Comparison of ENCODE assay signal across 8 cellular contexts in genomic region chr17:41665566-41666335, GRCh38. TPM values are rescaled to one million over a fixed set of nuclear protein-coding genes. Genes with fewer than 3 reads are reported as not detected.
A peak's percentile ranks its signal among the peaks of the same experiment; 100 is the strongest.
DNase-seq lines count a peak whose midpoint lies in the region; ATAC-seq, FAIRE-seq and TF ChIP-seq lines count a peak whose summit lies in the region.

No MANE protein-coding gene starts in this region.

- H3K27me3 ChIP-seq in keratinocyte (ENCODE audit: control insufficient read depth, extremely low read depth, insufficient read depth, low read length) = no peaks in the 10 kb centered on the region

- H2AFZ ChIP-seq in keratinocyte (ENCODE audit: control insufficient read depth, low read length) = peak overlapping the region; percentile 38

- no peaks in the 10 kb centered on the region for H4K20me1 ChIP-seq in keratinocyte (ENCODE audit: control insufficient read depth, extremely low read depth, insufficient read depth, low read length)

- no peaks in the 10 kb centered on the region for H3K36me3 ChIP-seq in keratinocyte (ENCODE audit: control insufficient read depth in 2 of 2, extremely low read depth in 1 of 2, insufficient read depth in 2 of 2, low read length in 2 of 2)

- peak overlapping the region; percentile 92 for H3K4me3 Mint-ChIP-seq in activated B cell treated with CpG ODN at 0.5 μM for 24 hours

- TF ChIP-seq CTCF in activated B cell treated with CpG ODN at 0.5 μM for 24 hours (IDR thresholded peaks at IDR 0.05) = peak; percentile 24
- peak; percentile 86 to 98 (median 96) for TF ChIP-seq CTCF in keratinocyte (optimal IDR thresholded peaks at IDR 0.05 in 1 of 3, IDR thresholded peaks at IDR 0.05 in 1 of 3, conservative IDR thresholded peaks at IDR 0.05 in 1 of 3; ENCODE audit: extremely low read depth in 1 of 3, insufficient read depth in 2 of 3, low read length in 3 of 3)

- H3K4me2 ChIP-seq in keratinocyte (ENCODE audit: control insufficient read depth, extremely low read depth, insufficient read depth, low read depth, low read length) = peak overlapping the region; percentile 86

- H3K9me3 ChIP-seq in keratinocyte (ENCODE audit: control insufficient read depth, low read depth, low read length) = no peaks in the 10 kb centered on the region

- H3K79me2 ChIP-seq in keratinocyte (ENCODE audit: control insufficient read depth, insufficient read depth, low read length) = no peaks in the 10 kb centered on the region

- peak; percentile 88 for DNase-seq in ACHN
- peak; percentile 22 for DNase-seq in NCI-H2196 treated with DMSO at 0.1 percent for 48 hours (lab: John Stamatoyannopoulos, UW; ENCODE audit: unreplicated experiment)
- DNase-seq in activated B cell treated with CpG ODN at 0.5 μM for 24 hours = peak; percentile 98
- DNase-seq in caudate nucleus (lab: John Stamatoyannopoulos, UW) = peak in 58 of 61 donors; percentile 27 to 90 (median 76)
- no peak for DNase-seq in keratinocyte (ENCODE audit: low read depth, low spot score)
- peak; percentile 86 to 90 (median 86) for DNase-seq in stimulated activated CD4-positive, alpha-beta T cell treated with anti-CD3 and anti-CD28 coated beads, Interleukin-12 subunit alpha, Interleukin-12 subunit beta, amount 100 ng/mL, for 48 hours (ENCODE audit: low read depth in 2 of 3, low spot score in 1 of 3)

- H3K27ac Mint-ChIP-seq in activated B cell treated with CpG ODN at 0.5 μM for 24 hours = peak overlapping the region; percentile 99

- peak; percentile 36 for FAIRE-seq in keratinocyte (lab: Jason Lieb, UNC)

- H3K4me3 ChIP-seq in keratinocyte (ENCODE audit: control insufficient read depth in 2 of 3, extremely low read depth in 1 of 3, insufficient read depth in 2 of 3, low read depth in 1 of 3, low read length in 3 of 3) = peak overlapping the region; percentile 32 to 59 (median 40)

- peak overlapping the region; percentile 85 for H3K9ac ChIP-seq in keratinocyte (ENCODE audit: control insufficient read depth, extremely low read depth, insufficient read depth, low read length)

- no peaks in the 10 kb centered on the region for H3K9me1 ChIP-seq in keratinocyte (ENCODE audit: control insufficient read depth, extremely low read depth, insufficient read depth, low read length)

- H3K36me3 Mint-ChIP-seq in activated B cell treated with CpG ODN at 0.5 μM for 24 hours (ENCODE audit: low read depth) = no peaks in the 10 kb centered on the region

- ATAC-seq in GM18868 (IDR thresholded peaks at IDR 0.05; ENCODE audit: unreplicated experiment) = peak; percentile 73
- ATAC-seq in HG03139 (IDR thresholded peaks at IDR 0.05; ENCODE audit: unreplicated experiment) = peak; percentile 53
- peak; percentile 75 for ATAC-seq in activated B cell treated with CpG ODN at 0.5 μM for 24 hours (ENCODE audit: low read depth)

- CTCF ChIA-PET in activated B cell treated with CpG ODN at 0.5 μM for 24 hours (lab: Charles Lee) = interaction anchor here (0.6 to 4.2 kb wide), 19 partner anchors 10 to 1311 kb away, joined by 3 to 72 read pairs (median 4); partner anchors contain the start of gene EIF1

- H3K27me3 Mint-ChIP-seq in activated B cell treated with CpG ODN at 0.5 μM for 24 hours = no peaks in the 10 kb centered on the region

- POLR2A ChIA-PET in activated B cell treated with CpG ODN at 0.5 μM for 24 hours (lab: Charles Lee) = interaction anchor here (0.5 to 6.4 kb wide), 21 partner anchors 12 to 1342 kb away, joined by 3 to 272 read pairs (median 4); partner anchors contain the start of genes EIF1 and SMARCE1

- H3K9me3 Mint-ChIP-seq in activated B cell treated with CpG ODN at 0.5 μM for 24 hours = no peaks in the 10 kb centered on the region

- H3K4me1 Mint-ChIP-seq in activated B cell treated with CpG ODN at 0.5 μM for 24 hours = peaks cover 40% of the 10 kb centered on the region

- in situ Hi-C loops in ACHN (cut with HindIII; ENCODE audit: low pct_ligation_motif_present, low pct_unique_long_range_greater_than_20kb, low sequenced_read_pairs) = no loop called here

- peaks cover 52% of the 10 kb centered on the region for H3K4me1 ChIP-seq in keratinocyte (ENCODE audit: control insufficient read depth, extremely low read depth, insufficient read depth, low read length)

- peak overlapping the region; percentile 72 for H3K27ac ChIP-seq in caudate nucleus (ENCODE audit: low read depth, low read length)
- H3K27ac ChIP-seq in keratinocyte (ENCODE audit: control insufficient read depth, insufficient read depth, low read length) = peak overlapping the region; percentile 90

- intact Hi-C loops in activated B cell treated with CpG ODN at 0.5 μM for 24 hours (cut with micrococcal nuclease) = loop anchor here (1.0 to 5.0 kb wide), 11 partner anchors 11 to 1448 kb away; partner anchors contain the start of genes EIF1, TOP2A and WIPF2

- dilution Hi-C loops in keratinocyte (cut with MboI; ENCODE audit: extremely low pct_ligation_motif_present, low sequenced_read_pairs) = no loop called here

RNA-seq across cellular contexts. Expression of gene EIF1, which starts 22.9 kb away (rescaled TPM):
- total RNA-seq in activated B cell treated with CpG ODN at 0.5 μM for 24 hours = 843 and 900 TPM in 2 replicates
- polyA plus RNA-seq in keratinocyte = 236 to 308 TPM (median 272 TPM) in 3 replicates
- 1,255 TPM for polyA plus RNA-seq in keratinocyte (2011; ENCODE audit: low read depth)
- polyA plus RNA-seq in keratinocyte (2011; cell fraction: cytosol; rRNA removed) = 367 and 580 TPM in 2 replicates
- 378 and 447 TPM in 2 replicates for polyA plus RNA-seq in keratinocyte (2011; cell fraction: nucleus; rRNA removed)
- 695 and 2,008 TPM in 2 replicates for polyA plus RNA-seq in keratinocyte (2012; ENCODE audit: low replicate concordance)
- 71.7 to 141 TPM (median 108 TPM) in 3 replicates for polyA minus RNA-seq in keratinocyte
- polyA minus RNA-seq in keratinocyte (2011; cell fraction: cytosol; rRNA and poly(A)+ RNA removed) = 100 TPM
- polyA minus RNA-seq in keratinocyte (2011; cell fraction: nucleus; rRNA and poly(A)+ RNA removed) = 71.1 and 103 TPM in 2 replicates

RNA-seq across cellular contexts. Expression of gene KRT17, which starts 41.4 kb away (rescaled TPM):
- not detected in 2 replicates for total RNA-seq in activated B cell treated with CpG ODN at 0.5 μM for 24 hours
- 6,440 to 12,579 TPM (median 8,666 TPM) in 3 replicates for polyA plus RNA-seq in keratinocyte
- 46,546 TPM for polyA plus RNA-seq in keratinocyte (2011; ENCODE audit: low read depth)
- 6,491 and 12,585 TPM in 2 replicates for polyA plus RNA-seq in keratinocyte (2011; cell fraction: cytosol; rRNA removed)
- 12,033 and 13,742 TPM in 2 replicates for polyA plus RNA-seq in keratinocyte (2011; cell fraction: nucleus; rRNA removed)
- 5,743 and 13,877 TPM in 2 replicates for polyA plus RNA-seq in keratinocyte (2012; ENCODE audit: low replicate concordance)
- polyA minus RNA-seq in keratinocyte = 5,137 to 9,087 TPM (median 7,073 TPM) in 3 replicates
- 14,086 TPM for polyA minus RNA-seq in keratinocyte (2011; cell fraction: cytosol; rRNA and poly(A)+ RNA removed)
- 4,848 and 5,061 TPM in 2 replicates for polyA minus RNA-seq in keratinocyte (2011; cell fraction: nucleus; rRNA and poly(A)+ RNA removed)

RNA-seq across cellular contexts. Expression of gene GAST, which starts 46.4 kb away (rescaled TPM):
- total RNA-seq in activated B cell treated with CpG ODN at 0.5 μM for 24 hours = not detected in 2 replicates
- polyA plus RNA-seq in keratinocyte = 0.40 to 4.8 TPM (median 0.87 TPM) in 3 replicates
- polyA plus RNA-seq in keratinocyte (2011; ENCODE audit: low read depth) = 4.0 TPM
- 2.4 and 3.9 TPM in 2 replicates for polyA plus RNA-seq in keratinocyte (2011; cell fraction: cytosol; rRNA removed)
- polyA plus RNA-seq in keratinocyte (2011; cell fraction: nucleus; rRNA removed) = 1.4 and 2.1 TPM in 2 replicates
- 2.0 and 15.0 TPM in 2 replicates for polyA plus RNA-seq in keratinocyte (2012; ENCODE audit: low replicate concordance)
- 0.76 TPM in 1 of 3 replicates, not detected in the others for polyA minus RNA-seq in keratinocyte
- polyA minus RNA-seq in keratinocyte (2011; cell fraction: cytosol; rRNA and poly(A)+ RNA removed) = not detected
- not detected in 2 replicates for polyA minus RNA-seq in keratinocyte (2011; cell fraction: nucleus; rRNA and poly(A)+ RNA removed)

RNA-seq across cellular contexts. Expression of gene KRT16, which starts 53.2 kb away (rescaled TPM):
- not detected in 2 replicates for total RNA-seq in activated B cell treated with CpG ODN at 0.5 μM for 24 hours
- polyA plus RNA-seq in keratinocyte = 1,163 to 4,746 TPM (median 1,851 TPM) in 3 replicates
- 20,474 TPM for polyA plus RNA-seq in keratinocyte (2011; ENCODE audit: low read depth)
- 1,428 and 3,010 TPM in 2 replicates for polyA plus RNA-seq in keratinocyte (2011; cell fraction: cytosol; rRNA removed)
- 2,522 and 2,889 TPM in 2 replicates for polyA plus RNA-seq in keratinocyte (2011; cell fraction: nucleus; rRNA removed)
- 1,329 and 6,837 TPM in 2 replicates for polyA plus RNA-seq in keratinocyte (2012; ENCODE audit: low replicate concordance)
- polyA minus RNA-seq in keratinocyte = 1,159 to 3,059 TPM (median 1,751 TPM) in 3 replicates
- polyA minus RNA-seq in keratinocyte (2011; cell fraction: cytosol; rRNA and poly(A)+ RNA removed) = 3,006 TPM
- polyA minus RNA-seq in keratinocyte (2011; cell fraction: nucleus; rRNA and poly(A)+ RNA removed) = 1,076 and 1,184 TPM in 2 replicates
